ENCODE assay signal across 14 cellular contexts in genomic region chr17:64126918-64127317, GRCh38. TPM values are rescaled to one million over a fixed set of nuclear protein-coding genes. Genes with fewer than 3 reads are reported as not detected.
A peak's percentile ranks its signal among the peaks of the same experiment; 100 is the strongest.
DNase-seq lines count a peak whose midpoint lies in the region; ATAC-seq and TF ChIP-seq lines count a peak whose summit lies in the region.
"Had no signal": no experiment of that assay in that cellular context is flagged by ENCODE, and none has a peak within 500 bp of the region (broad histone marks: within the 10 kb centered on the region; RNA-seq: fewer than 3 reads in every experiment).

No MANE protein-coding gene starts in this region.

- no peak for TF ChIP-seq POLR2A in tibial nerve (IDR thresholded peaks at IDR 0.05)

- H3K4me3 ChIP-seq in CD4-positive, CD25-positive, alpha-beta regulatory T cell (ENCODE audit: low read depth, low read length): peak overlapping the region; percentile 51
- H3K4me3 ChIP-seq in fibroblast of villous mesenchyme (ENCODE audit: low read depth, low read length) (peak overlapping the region; percentile 23), tibial nerve (no peak overlapping the region)

- peak overlapping the region; percentile 73 to 86 (median 80) for H3K4me3 Mint-ChIP-seq in CD4-positive, CD25-positive, alpha-beta regulatory T cell
- peak overlapping the region; percentile 84 for H3K4me3 Mint-ChIP-seq in activated CD4-positive, alpha-beta memory T cell treated with anti-CD3 and anti-CD28 coated beads, Interleukin-2, amount 10 ng/mL, durations not matched to agents 7 days and 5 days

- no peaks in the 10 kb centered on the region for H3K27me3 ChIP-seq in CD4-positive, CD25-positive, alpha-beta regulatory T cell (ENCODE audit: control insufficient read depth, insufficient read depth, low read length)
- no peaks in the 10 kb centered on the region for H3K27me3 ChIP-seq in tibial nerve

- POLR2A ChIA-PET in activated CD4-positive, alpha-beta memory T cell treated with anti-CD3 and anti-CD28 coated beads, Interleukin-2, amount 10 ng/mL, durations not matched to agents 7 days and 5 days (lab: Charles Lee): interaction anchor here (1.0 to 3.6 kb wide), 7 partner anchors 11 to 207 kb away, joined by 3 to 15 read pairs (median 5); partner anchors contain the start of gene ICAM2

- CTCF ChIA-PET in activated CD4-positive, alpha-beta memory T cell treated with anti-CD3 and anti-CD28 coated beads, Interleukin-2, amount 10 ng/mL, durations not matched to agents 7 days and 5 days (lab: Charles Lee): interaction anchor here (0.6 to 18.3 kb wide), 4 partner anchors 26 to 207 kb away, joined by 3 to 510 read pairs (median 4); no protein-coding TSS in a partner anchor

- H3K4me1 ChIP-seq in CD4-positive, CD25-positive, alpha-beta regulatory T cell (ENCODE audit: control insufficient read depth, insufficient read depth, low read length, poor library complexity, severe bottlenecking): peaks cover 40% of the 10 kb centered on the region
- peaks cover 0 to 36% (median 20%) of the 10 kb centered on the region in 4 donors for H3K4me1 ChIP-seq in tibial nerve

- no peak for TF ChIP-seq EP300 in tibial nerve (IDR thresholded peaks at IDR 0.05)

- H3K9me3 ChIP-seq in CD4-positive, CD25-positive, alpha-beta regulatory T cell (ENCODE audit: control insufficient read depth in 2 of 2, low read length in 2 of 2): no peaks in the 10 kb centered on the region
- H3K9me3 ChIP-seq in tibial nerve: no peaks in the 10 kb centered on the region

- no peak overlapping the region for H3K27ac ChIP-seq in CD4-positive, CD25-positive, alpha-beta regulatory T cell (ENCODE audit: insufficient read depth, low read length, poor library complexity, severe bottlenecking)
- H3K27ac ChIP-seq in tibial nerve: no peak overlapping the region

- H3K36me3 ChIP-seq in CD4-positive, CD25-positive, alpha-beta regulatory T cell (ENCODE audit: control insufficient read depth, insufficient read depth, low read length): peaks cover 2% of the 10 kb centered on the region
- no peaks in the 10 kb centered on the region for H3K36me3 ChIP-seq in tibial nerve

- peaks cover 35 to 70% (median 56%) of the 10 kb centered on the region in 4 donors for H3K4me1 Mint-ChIP-seq in CD4-positive, CD25-positive, alpha-beta regulatory T cell
- H3K4me1 Mint-ChIP-seq in activated CD4-positive, alpha-beta memory T cell treated with anti-CD3 and anti-CD28 coated beads, Interleukin-2, amount 10 ng/mL, durations not matched to agents 7 days and 5 days: peaks cover 71% of the 10 kb centered on the region

- H3K36me3 Mint-ChIP-seq in CD4-positive, CD25-positive, alpha-beta regulatory T cell: peaks cover 14% of the 10 kb centered on the region
- H3K36me3 Mint-ChIP-seq in activated CD4-positive, alpha-beta memory T cell treated with anti-CD3 and anti-CD28 coated beads, Interleukin-2, amount 10 ng/mL, durations not matched to agents 7 days and 5 days (ENCODE audit: low read depth): peaks cover 62% of the 10 kb centered on the region

- H3K27me3 Mint-ChIP-seq in CD4-positive, CD25-positive, alpha-beta regulatory T cell: no peaks in the 10 kb centered on the region
- no peaks in the 10 kb centered on the region for H3K27me3 Mint-ChIP-seq in activated CD4-positive, alpha-beta memory T cell treated with anti-CD3 and anti-CD28 coated beads, Interleukin-2, amount 10 ng/mL, durations not matched to agents 7 days and 5 days

- no peaks in the 10 kb centered on the region for H3K9me3 Mint-ChIP-seq in CD4-positive, CD25-positive, alpha-beta regulatory T cell
- H3K9me3 Mint-ChIP-seq in activated CD4-positive, alpha-beta memory T cell treated with anti-CD3 and anti-CD28 coated beads, Interleukin-2, amount 10 ng/mL, durations not matched to agents 7 days and 5 days: no peaks in the 10 kb centered on the region

- TF ChIP-seq CTCF in fibroblast of villous mesenchyme (IDR thresholded peaks at IDR 0.05; ENCODE audit: insufficient read depth, low read depth, low read length): no peak
- TF ChIP-seq CTCF in tibial nerve (IDR thresholded peaks at IDR 0.05): no peak

- no peak for ATAC-seq in CD4-positive, CD25-positive, alpha-beta regulatory T cell (ENCODE audit: low read depth in 2 of 2)
- ATAC-seq: SK-N-SH treated with all-trans-retinoic acid at 6 μM for 48 hours had no signal

- no peak overlapping the region for H3K27ac Mint-ChIP-seq in CD4-positive, CD25-positive, alpha-beta regulatory T cell
- peak overlapping the region; percentile 36 for H3K27ac Mint-ChIP-seq in activated CD4-positive, alpha-beta memory T cell treated with anti-CD3 and anti-CD28 coated beads, Interleukin-2, amount 10 ng/mL, durations not matched to agents 7 days and 5 days

- WGBS in tibial nerve, 2 donors: 60 to 71% methylated on average over 1 of the region's 1 CpG

- no peak for DNase-seq in CD4-positive, CD25-positive, alpha-beta regulatory T cell
- DNase-seq in ELR (ENCODE audit: low read depth): peak; percentile 79
- DNase-seq in activated CD4-positive, alpha-beta memory T cell treated with anti-CD3 and anti-CD28 coated beads, Interleukin-2, amount 10 ng/mL, durations not matched to agents 7 days and 5 days: no peak
- peak; percentile 58 for DNase-seq in fibroblast of villous mesenchyme (ENCODE audit: low read depth)
- DNase-seq in NCI-H82 (lab: John Stamatoyannopoulos, UW): no peak
- no peak for DNase-seq in UCSD-AML1 (lab: John Stamatoyannopoulos, UW; ENCODE audit: unreplicated experiment)
- DNase-seq in Kasumi-1 (lab: John Stamatoyannopoulos, UW): no peak
- DNase-seq in tibial nerve (ENCODE audit: low spot score in 2 of 2): no peak
- DNase-seq: activated CD4-positive, alpha-beta T cell treated with anti-CD3 and anti-CD28 coated beads, Interleukin-2, amount 50 U/mL, for 1 hour; aorta; NCI-H1105; NCI-H69; substantia nigra had no signal

RNA-seq across cellular contexts. Expression of gene ERN1, which starts 3.0 kb away (rescaled TPM):
- 96.7 TPM for total RNA-seq in CD4-positive, CD25-positive, alpha-beta regulatory T cell
- 10 to 100 TPM; 30.2 to 39.3 (median 35.1) TPM for polyA plus RNA-seq in CD4-positive, CD25-positive, alpha-beta regulatory T cell
- 100 to 1,000 TPM; 126 to 128 TPM for total RNA-seq in activated CD4-positive, alpha-beta memory T cell treated with anti-CD3 and anti-CD28 coated beads, Interleukin-2, amount 10 ng/mL, durations not matched to agents 7 days and 5 days
- total RNA-seq in fibroblast of villous mesenchyme: 13.5 and 14.7 TPM in 2 replicates
- 10 to 100 TPM in 3 of 4 donors, 1 to 10 TPM in 1; 8.7 to 17.7 (median 13.5) TPM for total RNA-seq in tibial nerve

Comparison
In these comparisons a context has a peak if more than half of its experiments do, and no peak if none do; other contexts are left out.
1. DNase-seq: peak in ELR (single experiment) and fibroblast of villous mesenchyme (single experiment); none in CD4-positive, CD25-positive, alpha-beta regulatory T cell (0 of 3), activated CD4-positive, alpha-beta memory T cell treated with anti-CD3 and anti-CD28 coated beads, Interleukin-2, amount 10 ng/mL, durations not matched to agents 7 days and 5 days (single experiment), NCI-H82 (single experiment), UCSD-AML1 (single experiment), Kasumi-1 (0 of 2) and tibial nerve (0 of 2).
2. H3K4me3 ChIP-seq: peak in CD4-positive, CD25-positive, alpha-beta regulatory T cell (single experiment) and fibroblast of villous mesenchyme (single experiment); none in tibial nerve (0 of 4).